21 cellular contexts compared by ENCODE assay signal in genomic region chr17:27247958-27248342, GRCh38. TPM values are rescaled to one million over a fixed set of nuclear protein-coding genes. Genes with fewer than 3 reads are reported as not detected.
DNase-seq lines count a peak whose midpoint lies in the region; ATAC-seq, FAIRE-seq and TF ChIP-seq lines count a peak whose summit lies in the region.
"Had no signal": no experiment of that assay in that cellular context is flagged by ENCODE, and none has a peak within 500 bp of the region (broad histone marks: within the 10 kb centered on the region; RNA-seq: fewer than 3 reads in every experiment).

No MANE protein-coding gene starts in this region.

- DNase-seq in HepG2 (ENCODE audit: low spot score) (no peak), right lobe of liver (no peak), sigmoid colon (no peak), DMS79 (lab: John Stamatoyannopoulos, UW) (no peak), UCSD-AML1 (lab: John Stamatoyannopoulos, UW; ENCODE audit: unreplicated experiment) (no peak)
- DNase-seq in activated T-cell treated with anti-CD3 and anti-CD28 coated beads, Interleukin-2, amount 50 U/mL, for 4 hours, result no peak
- DNase-seq: activated CD4-positive, alpha-beta T cell treated with anti-CD3 and anti-CD28 coated beads, Interleukin-2, amount 50 U/mL, for 1 hour; activated CD8-positive, alpha-beta memory T cell treated with anti-CD3 and anti-CD28 coated beads, Interleukin-2, amount 50 U/mL, for 4 hours; naive B cell; NCI-H187; stimulated activated CD4-positive, alpha-beta T cell treated with anti-CD3 and anti-CD28 coated beads, Interleukin-2, amount 100 ng/mL, for 24 hours; stimulated activated naive CD4-positive, alpha-beta T cell; T-helper 2 cell; WERI-Rb-1 had no signal

- POLR2A ChIA-PET in HepG2 (lab: Yijun Ruan, JAX), result interaction anchor here (0.6 to 1.1 kb wide), 2 partner anchors 47 to 85 kb away, joined by 3 read pairs; no protein-coding TSS in a partner anchor

- no peak for TF ChIP-seq RAD21 in HepG2 (CRISPR knock-in tag; IDR thresholded peaks at IDR 0.05)

- H3K9me3 ChIP-seq in HepG2 (ENCODE audit: low read length) (no peaks in the 10 kb centered on the region), right lobe of liver (no peaks in the 10 kb centered on the region), esophagus (ENCODE audit: control insufficient read depth in 2 of 2, insufficient read depth in 1 of 2, low read depth in 1 of 2, low read length in 1 of 2) (no peaks in the 10 kb centered on the region), sigmoid colon (no peaks in the 10 kb centered on the region)
- H3K9me3 ChIP-seq: ovary, SJCRH30 had no signal

- peaks cover 16% of the 10 kb centered on the region for H3K27me3 Mint-ChIP-seq in activated T-cell treated with anti-CD3 and anti-CD28 coated beads, Interleukin-2, amount 50 U/mL, for 4 hours (ENCODE audit: low read depth)
- H3K27me3 Mint-ChIP-seq: dendritic cell treated with granulocyte-macrophage colony-stimulating factor and Interleukin-4, amounts not matched to agents 40 ng/mL and 50 ng/mL, for 4 days had no signal

- H2AFZ ChIP-seq in HepG2 (ENCODE audit: low read length), result no peak overlapping the region

- in situ Hi-C loops in HepG2 (cut with HindIII; ENCODE audit: extremely low pct_ligation_motif_present, low pct_unique_long_range_greater_than_20kb), result loop anchor here (5.0 kb wide), 2 partner anchors 44 to 84 kb away; partner anchors contain the start of gene WSB1

- H3K36me3 Mint-ChIP-seq in activated T-cell treated with anti-CD3 and anti-CD28 coated beads, Interleukin-2, amount 50 U/mL, for 4 hours (ENCODE audit: insufficient read depth), result no peaks in the 10 kb centered on the region
- H3K36me3 Mint-ChIP-seq: brain, naive B cell had no signal

- CTCF ChIA-PET in HepG2 (lab: Yijun Ruan, JAX; ENCODE audit: low intra/inter-chr PET ratio, low total read pairs), result interaction anchor here (1.1 kb wide), 1 partner anchor 85 kb away, joined by 5 read pairs; no protein-coding TSS in a partner anchor

- TF ChIP-seq EP300 in HepG2 (IDR thresholded peaks at IDR 0.05; ENCODE audit: low read depth in 2 of 2, low read length in 2 of 2) (no peak), HepG2 (CRISPR knock-in tag; IDR thresholded peaks at IDR 0.05; ENCODE audit: borderline replicate concordance) (no peak), sigmoid colon (IDR thresholded peaks at IDR 0.05) (no peak)

- H3K27me3 ChIP-seq in HepG2 (ENCODE audit: control insufficient read depth in 1 of 2, insufficient read depth in 2 of 2, low read length in 2 of 2) (peaks cover 2 to 5% of the 10 kb centered on the region in 2 experiments; a peak in 2 of 5 replicates), right lobe of liver (no peaks in the 10 kb centered on the region), esophagus (ENCODE audit: control insufficient read depth in 1 of 2, insufficient read depth in 2 of 2, low read length in 2 of 2) (no peaks in the 10 kb centered on the region), sigmoid colon (no peaks in the 10 kb centered on the region)
- H3K27me3 ChIP-seq: ovary, SJCRH30 had no signal

- no peak for FAIRE-seq in HepG2 (lab: Jason Lieb, UNC)
- FAIRE-seq: GM18507 had no signal

- 45% methylated on average over 3 of the region's 3 CpGs for WGBS in HepG2 (ENCODE audit: low lambda C conversion rate)
- WGBS in right lobe of liver (ENCODE audit: insufficient coverage, low coverage, low lambda C conversion rate, missing lambda C conversion rate), result 73% methylated on average over 3 of the region's 3 CpGs
- WGBS in esophagus, 2 donors, result 80 to 81% methylated on average over 3 of the region's 3 CpGs
- 47 to 87% methylated on average over 3 of the region's 3 CpGs for WGBS in sigmoid colon, 2 donors

- no peaks in the 10 kb centered on the region for H3K79me2 ChIP-seq in HepG2 (ENCODE audit: insufficient read depth, low read length)

- H3K4me3 Mint-ChIP-seq in activated T-cell treated with anti-CD3 and anti-CD28 coated beads, Interleukin-2, amount 50 U/mL, for 4 hours, result no peak overlapping the region
- H3K4me3 Mint-ChIP-seq: brain; dendritic cell treated with granulocyte-macrophage colony-stimulating factor and Interleukin-4, amounts not matched to agents 40 ng/mL and 50 ng/mL, for 4 days; naive B cell had no signal

- H3K27ac ChIP-seq in HepG2 (ENCODE audit: extremely low read length, insufficient read depth, low read length) (no peak overlapping the region), right lobe of liver (peak overlapping the region in 1 of 3 donors; percentile 62), esophagus (ENCODE audit: low read depth in 2 of 2, low read length in 1 of 2) (peak overlapping the region; percentile 84 to 94), sigmoid colon (peak overlapping the region; percentile 43 to 84 (median 83))
- H3K27ac ChIP-seq: ovary, SJCRH30, WERI-Rb-1 had no signal

- ATAC-seq in HepG2 (no peak), right lobe of liver (no peak), GM19035 (IDR thresholded peaks at IDR 0.05; ENCODE audit: unreplicated experiment) (no peak)
- ATAC-seq in activated T-cell treated with anti-CD3 and anti-CD28 coated beads, Interleukin-2, amount 50 U/mL, for 4 hours, result no peak

- H3K4me3 ChIP-seq in HepG2 (replicated peaks in 1 of 3; ENCODE audit: insufficient read depth in 1 of 3, low read depth in 2 of 3, low read length in 3 of 3) (no peak overlapping the region), right lobe of liver (no peak overlapping the region), esophagus (ENCODE audit: low read depth in 1 of 2, low read length in 2 of 2) (no peak overlapping the region), sigmoid colon (no peak overlapping the region)
- H3K4me3 ChIP-seq: ovary, SJCRH30 had no signal

- TF ChIP-seq POLR2A in HepG2 (IDR thresholded peaks at IDR 0.05; ENCODE audit: insufficient read depth in 1 of 2, low read depth in 2 of 2, low read length in 2 of 2) (no peak), right lobe of liver (IDR thresholded peaks at IDR 0.05) (no peak), sigmoid colon (IDR thresholded peaks at IDR 0.05) (no peak)

- no TSS peak for BruUV-seq in HepG2 (replicated peaks; lab: Mats Ljungman, UMichigan)

- H3K4me1 Mint-ChIP-seq in activated T-cell treated with anti-CD3 and anti-CD28 coated beads, Interleukin-2, amount 50 U/mL, for 4 hours (ENCODE audit: low read depth), result peaks cover 3% of the 10 kb centered on the region

- peaks cover 32% of the 10 kb centered on the region for H3K4me1 ChIP-seq in HepG2 (ENCODE audit: insufficient read depth, low read length)
- H3K4me1 ChIP-seq in right lobe of liver, result peaks cover 0 to 38% (median 26%) of the 10 kb centered on the region in 4 donors
- H3K4me1 ChIP-seq in esophagus (ENCODE audit: control insufficient read depth in 2 of 2, insufficient read depth in 2 of 2, low read length in 1 of 2), result peaks cover 0 to 13% of the 10 kb centered on the region in 2 donors
- H3K4me1 ChIP-seq in sigmoid colon, result peaks cover 0 to 47% (median 42%) of the 10 kb centered on the region in 4 donors

- intact Hi-C loops in HepG2 (cut with micrococcal nuclease; ENCODE audit: unreplicated experiment), result loop anchor here (1.0 kb wide), 2 partner anchors 9 to 17 kb away; no protein-coding TSS in a partner anchor
- intact Hi-C loops in right lobe of liver (cut with DNase I), result no loop called here
- intact Hi-C loops in sigmoid colon (cut with DNase I), result no loop called here

- no peak for TF ChIP-seq CTCF in HepG2 (CRISPR knock-in tag; IDR thresholded peaks at IDR 0.05)
- no peak for TF ChIP-seq CTCF in right lobe of liver (IDR thresholded peaks at IDR 0.05)
- TF ChIP-seq CTCF in sigmoid colon (IDR thresholded peaks at IDR 0.05), result no peak

- no peaks in the 10 kb centered on the region for H3K9me3 Mint-ChIP-seq in activated T-cell treated with anti-CD3 and anti-CD28 coated beads, Interleukin-2, amount 50 U/mL, for 4 hours
- H3K9me3 Mint-ChIP-seq: dendritic cell treated with granulocyte-macrophage colony-stimulating factor and Interleukin-4, amounts not matched to agents 40 ng/mL and 50 ng/mL, for 4 days; naive B cell had no signal

- H4K20me1 ChIP-seq in HepG2 (ENCODE audit: insufficient read depth, low read length), result no peaks in the 10 kb centered on the region

- no peak overlapping the region for H3K9ac ChIP-seq in HepG2 (ENCODE audit: insufficient read depth, low read depth, low read length)

- H3K4me2 ChIP-seq in HepG2 (ENCODE audit: low read depth, low read length), result peak overlapping the region; percentile 55; the same call in 1 of the 2 replicates

- no peaks in the 10 kb centered on the region for H3K36me3 ChIP-seq in HepG2 (replicated peaks in 1 of 2; ENCODE audit: control insufficient read depth in 1 of 2, insufficient read depth in 2 of 2, low read length in 2 of 2)
- H3K36me3 ChIP-seq in right lobe of liver, result no peaks in the 10 kb centered on the region
- no peaks in the 10 kb centered on the region for H3K36me3 ChIP-seq in esophagus (ENCODE audit: control insufficient read depth in 2 of 2, insufficient read depth in 2 of 2, low read length in 1 of 2)
- no peaks in the 10 kb centered on the region for H3K36me3 ChIP-seq in sigmoid colon
- H3K36me3 ChIP-seq: ovary, SJCRH30, WERI-Rb-1 had no signal

RNA-seq across cellular contexts. Expression of gene WSB1, which starts 46.0 kb away (rescaled TPM):
- total RNA-seq in HepG2 (2016; rRNA removed; fragmentation: Illumina TruSeq; extraction: Trizol) (81.3 and 93.3 TPM in 2 replicates), right lobe of liver (10 to 100 TPM; 28.3 to 97.6 (median 35.0) TPM), sigmoid colon (100 to 1,000 TPM; 111 to 240 (median 188) TPM)
- 26.6 and 31.7 TPM in 2 replicates for total RNA-seq in HepG2 (2016; cell fraction: cytosol; rRNA removed; fragmentation: Illumina TruSeq; extraction: Trizol; ENCODE audit: low read depth)
- total RNA-seq in HepG2 (2016; cell fraction: insoluble cytoplasmic fraction; rRNA removed; fragmentation: Illumina TruSeq; extraction: Trizol), result 77.2 and 87.4 TPM in 2 replicates
- total RNA-seq in HepG2 (2016; cell fraction: membrane; rRNA removed; fragmentation: Illumina TruSeq; extraction: Trizol), result 21.0 and 21.8 TPM in 2 replicates
- total RNA-seq in HepG2 (2016; cell fraction: nucleus; rRNA removed; fragmentation: Illumina TruSeq; extraction: Trizol), result 85.9 and 97.4 TPM in 2 replicates
- polyA plus RNA-seq in HepG2 (2011; rRNA removed) (253 and 294 TPM in 2 replicates), esophagus (10 to 100 TPM; 64.4 to 67.1 TPM), sigmoid colon (10 to 100 TPM; 23.4 to 65.2 (median 26.4) TPM)
- polyA plus RNA-seq in HepG2 (2011; cell fraction: cytosol; rRNA removed), result 120 and 143 TPM in 2 replicates
- 1,276 and 1,394 TPM in 2 replicates for polyA plus RNA-seq in HepG2 (2011; cell fraction: nucleus; rRNA removed)
- polyA plus RNA-seq in HepG2 (2012), result 89.4 and 114 TPM in 2 replicates
- 1.8 and 1.9 TPM in 2 replicates for polyA plus RNA-seq in HepG2 (2016; cell fraction: cytosol; fragmentation: Illumina TruSeq; extraction: Trizol; ENCODE audit: low read depth)
- polyA plus RNA-seq in HepG2 (2016; cell fraction: insoluble cytoplasmic fraction; fragmentation: Illumina TruSeq; extraction: Trizol; ENCODE audit: low read depth), result 71.2 and 71.6 TPM in 2 replicates
- polyA plus RNA-seq in HepG2 (2016; cell fraction: membrane; fragmentation: Illumina TruSeq; extraction: Trizol; ENCODE audit: low read depth), result 3.9 and 4.5 TPM in 2 replicates
- 181 and 184 TPM in 2 replicates for polyA plus RNA-seq in HepG2 (2016; cell fraction: nucleus; fragmentation: Illumina TruSeq; extraction: Trizol; ENCODE audit: insufficient read depth, low read depth)
- 35.0 and 79.1 TPM in 2 replicates for polyA minus RNA-seq in HepG2 (2011; rRNA and poly(A)+ RNA removed; ENCODE audit: low replicate concordance)
- 52.6 and 57.0 TPM in 2 replicates for polyA minus RNA-seq in HepG2 (2011; cell fraction: cytosol; rRNA and poly(A)+ RNA removed)
- 216 and 246 TPM in 2 replicates for polyA minus RNA-seq in HepG2 (2011; cell fraction: nucleus; rRNA and poly(A)+ RNA removed)
- total RNA-seq in activated T-cell treated with anti-CD3 and anti-CD28 coated beads, Interleukin-2, amount 50 U/mL, for 4 hours, result 10 to 100 TPM; 65.9 to 76.9 (median 73.2) TPM
